In the genomic region with DNA sequence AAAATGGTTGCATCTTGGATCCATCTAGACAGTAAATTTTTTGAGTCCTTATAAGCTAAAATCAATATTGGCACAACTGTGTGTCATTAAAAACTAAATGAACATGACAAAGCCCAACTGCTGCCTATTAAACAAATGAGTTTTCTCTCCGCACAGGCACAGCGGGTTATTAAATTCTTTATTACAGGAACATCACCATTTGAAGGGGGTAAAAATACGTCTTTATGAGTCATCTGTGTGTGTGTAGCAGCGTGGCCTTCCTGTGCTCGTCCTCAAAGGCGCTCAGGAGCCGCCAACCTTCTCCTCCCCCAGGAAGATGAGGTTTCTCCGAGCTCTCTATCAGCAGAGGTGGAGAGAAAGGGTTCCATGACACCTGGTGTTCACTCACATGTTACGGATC, we compare ENCODE assay signal across 24 cellular contexts.
DNase-seq lines count a peak whose midpoint lies in the region; ATAC-seq and TF ChIP-seq lines count a peak whose summit lies in the region.
"Had no signal": no experiment of that assay in that cellular context is flagged by ENCODE, and none has a peak within 500 bp of the region (broad histone marks: within the 10 kb centered on the region; RNA-seq: fewer than 3 reads in every experiment).

No MANE protein-coding gene starts in this region.

- no peak overlapping the region for H2AFZ ChIP-seq in HCT116 (ENCODE audit: low read depth, low read length, poor library complexity, severe bottlenecking)
- H2AFZ ChIP-seq: neural progenitor cell had no signal

- H3K9me3 ChIP-seq in HCT116 (ENCODE audit: control insufficient read depth in 1 of 2, insufficient read depth in 1 of 2, low read depth in 1 of 2, low read length in 2 of 2) = no peaks in the 10 kb centered on the region
- H3K9me3 ChIP-seq: adrenal gland, Peyer's patch, suprapubic skin had no signal

- H3K27me3 ChIP-seq in HCT116 (ENCODE audit: insufficient read depth, low read length) = peaks cover 31% of the 10 kb centered on the region
- H3K27me3 ChIP-seq: adrenal gland, Peyer's patch had no signal

- H4K20me1 ChIP-seq in HCT116 (ENCODE audit: insufficient read depth) = no peaks in the 10 kb centered on the region

- POLR2A ChIA-PET in HCT116 (lab: Charles Lee) = no interaction called here

- no peak overlapping the region for H3K4me2 ChIP-seq in HCT116 (ENCODE audit: low read length)
- H3K4me2 ChIP-seq: neural progenitor cell had no signal

- DNase-seq in HCT116 (ENCODE audit: low read depth, low spot score) (no peak), NCI-H1436 (lab: John Stamatoyannopoulos, UW) (peak; percentile 53), NCI-H774 (lab: John Stamatoyannopoulos, UW) (peak; percentile 76), mesenteric fat pad (ENCODE audit: low spot score) (peak; percentile 43), RKO (ENCODE audit: low spot score) (no peak), RPMI8226 (no peak), osteocyte (ENCODE audit: extremely low spot score, unreplicated experiment) (no peak)
- DNase-seq: activated CD4-positive, alpha-beta T cell treated with anti-CD3 and anti-CD28 coated beads, Interleukin-2, amount 50 U/mL, for 48 hours; activated naive CD4-positive, alpha-beta T cell treated with anti-CD3 and anti-CD28 coated beads for 36 hours; adrenal gland; mesenchymal stem cell; MG63; NCI-H187; NCI-H446 treated with DMSO at 0.1 percent for 48 hours; Peyer's patch; stimulated activated naive CD4-positive, alpha-beta T cell had no signal

- intact Hi-C loops in HCT116 (cut with micrococcal nuclease) = no loop called here

- ATAC-seq in HCT116 (no peak), GM21447 (IDR thresholded peaks at IDR 0.05; ENCODE audit: unreplicated experiment) (no peak)
- ATAC-seq: activated CD4-positive, CD25-positive, alpha-beta regulatory T cell treated with anti-CD3 and anti-CD28 coated beads, Interleukin-2, amount 50 U/mL, for 24 hours; left lobe of liver; sciatic nerve had no signal

- no peak overlapping the region for H3K9ac ChIP-seq in HCT116 (ENCODE audit: low read length)
- H3K9ac ChIP-seq: neural progenitor cell had no signal

- no peaks in the 10 kb centered on the region for H3K79me2 ChIP-seq in HCT116 (ENCODE audit: insufficient read depth, low read length)

- H3K4me1 ChIP-seq in HCT116 (ENCODE audit: control insufficient read depth in 1 of 2, insufficient read depth in 2 of 2, low read length in 2 of 2) = peaks cover 0 to 5% of the 10 kb centered on the region in 2 experiments; a peak in 1 of 4 replicates
- H3K4me1 ChIP-seq: adrenal gland, neural progenitor cell, suprapubic skin had no signal

- TF ChIP-seq CTCF in HCT116 (IDR thresholded peaks at IDR 0.05 in 2 of 3, conservative IDR thresholded peaks at IDR 0.05 in 1 of 3; ENCODE audit: borderline replicate concordance in 1 of 3, insufficient read depth in 1 of 3, low read depth in 2 of 3, low read length in 2 of 3) (no peak), osteocyte (IDR thresholded peaks at IDR 0.05) (no peak)

- TF ChIP-seq POLR2A in HCT116 (IDR thresholded peaks at IDR 0.05; ENCODE audit: borderline replicate concordance, extremely low read depth, insufficient read depth, insufficient read length) = no peak

- RAD21 ChIA-PET in HCT116 (lab: Charles Lee; ENCODE audit: low non-redundant PET in 1 of 2, low total read pairs in 2 of 2, uncharacterized antibody in 2 of 2, unreplicated experiment in 2 of 2) = no interaction called here

- CTCF ChIA-PET in HCT116 (lab: Charles Lee) = interaction anchor here (1.7 kb wide), 1 partner anchor 278 kb away, joined by 5 read pairs; no protein-coding TSS in a partner anchor

- H3K4me1 Mint-ChIP-seq in osteocyte (ENCODE audit: unreplicated experiment) = peaks cover 6% of the 10 kb centered on the region

- H3K4me3 Mint-ChIP-seq in osteocyte (ENCODE audit: unreplicated experiment) = no peak overlapping the region
- H3K4me3 Mint-ChIP-seq: activated naive CD4-positive, alpha-beta T cell treated with anti-CD3 and anti-CD28 coated beads for 36 hours; activated T-helper 1 cell treated with anti-CD3 and anti-CD28 coated beads, Interleukin-12 subunit alpha, Interleukin-12 subunit beta, Interleukin-2, Interleukin-4 antibody, amounts not matched to agents 30 ng/mL and 10 ng/mL and 1 ng/mL, durations not matched to agents 14 hours and 24 hours and 36 hours; neural progenitor cell had no signal

- no peak for TF ChIP-seq RAD21 in HCT116 (IDR thresholded peaks at IDR 0.05; ENCODE audit: low read depth)

- peaks cover 4% of the 10 kb centered on the region for H3K9me3 Mint-ChIP-seq in osteocyte (ENCODE audit: unreplicated experiment)
- H3K9me3 Mint-ChIP-seq: activated T-helper 1 cell treated with anti-CD3 and anti-CD28 coated beads, Interleukin-12 subunit alpha, Interleukin-12 subunit beta, Interleukin-2, Interleukin-4 antibody, amounts not matched to agents 30 ng/mL and 10 ng/mL and 1 ng/mL, durations not matched to agents 14 hours and 24 hours and 36 hours had no signal

- no TSS peak for BruUV-seq in HCT116 (replicated peaks; lab: Mats Ljungman, UMichigan)

- H3K9me2 ChIP-seq in HCT116 (ENCODE audit: insufficient read depth) = no peaks in the 10 kb centered on the region

- H3K27ac ChIP-seq in HCT116 (ENCODE audit: low read depth, low read length) = no peak overlapping the region
- H3K27ac ChIP-seq: adrenal gland, C4-2B, neural progenitor cell, Peyer's patch, suprapubic skin had no signal

- peaks cover 20% of the 10 kb centered on the region for H3K27me3 Mint-ChIP-seq in osteocyte (ENCODE audit: unreplicated experiment)

- H3K27ac Mint-ChIP-seq in osteocyte (ENCODE audit: unreplicated experiment) = no peak overlapping the region
- H3K27ac Mint-ChIP-seq: activated naive CD4-positive, alpha-beta T cell treated with anti-CD3 and anti-CD28 coated beads for 36 hours; activated T-helper 1 cell treated with anti-CD3 and anti-CD28 coated beads, Interleukin-12 subunit alpha, Interleukin-12 subunit beta, Interleukin-2, Interleukin-4 antibody, amounts not matched to agents 30 ng/mL and 10 ng/mL and 1 ng/mL, durations not matched to agents 14 hours and 24 hours and 36 hours; neural progenitor cell had no signal

- no peaks in the 10 kb centered on the region for H3K36me3 Mint-ChIP-seq in osteocyte (ENCODE audit: unreplicated experiment)
- H3K36me3 Mint-ChIP-seq: neural progenitor cell had no signal

- no peaks in the 10 kb centered on the region for H3K36me3 ChIP-seq in HCT116 (ENCODE audit: control insufficient read depth in 1 of 2, insufficient read depth in 2 of 2, low read length in 2 of 2)
- H3K36me3 ChIP-seq: adrenal gland, MG63, neural progenitor cell, Peyer's patch, suprapubic skin had no signal

- no peak overlapping the region for H3K4me3 ChIP-seq in HCT116 (replicated peaks in 1 of 2; ENCODE audit: low read depth in 1 of 2, low read length in 2 of 2)
- H3K4me3 ChIP-seq: adrenal gland, MG63, neural progenitor cell, Peyer's patch, suprapubic skin had no signal

TF ChIP-seq in HCT116, 20 proteins besides CTCF, POLR2A, EP300 and RAD21:
- TF ChIP-seq EZH2 (IDR thresholded peaks at IDR 0.05) (no peak), TCF7L2 (IDR thresholded peaks at IDR 0.05; ENCODE audit: borderline replicate concordance, extremely low read depth, insufficient read depth, insufficient read length) (peak; percentile 57)

Comparison
In these comparisons a context has a peak if more than half of its experiments do, and no peak if none do; other contexts are left out.
1. DNase-seq: peak in NCI-H1436 (single experiment), NCI-H774 (single experiment) and mesenteric fat pad (single experiment); none in HCT116 (single experiment), RKO (single experiment), RPMI8226 (single experiment) and osteocyte (single experiment).